ENCODE assay signal across 8 cellular contexts in the genomic region with DNA sequence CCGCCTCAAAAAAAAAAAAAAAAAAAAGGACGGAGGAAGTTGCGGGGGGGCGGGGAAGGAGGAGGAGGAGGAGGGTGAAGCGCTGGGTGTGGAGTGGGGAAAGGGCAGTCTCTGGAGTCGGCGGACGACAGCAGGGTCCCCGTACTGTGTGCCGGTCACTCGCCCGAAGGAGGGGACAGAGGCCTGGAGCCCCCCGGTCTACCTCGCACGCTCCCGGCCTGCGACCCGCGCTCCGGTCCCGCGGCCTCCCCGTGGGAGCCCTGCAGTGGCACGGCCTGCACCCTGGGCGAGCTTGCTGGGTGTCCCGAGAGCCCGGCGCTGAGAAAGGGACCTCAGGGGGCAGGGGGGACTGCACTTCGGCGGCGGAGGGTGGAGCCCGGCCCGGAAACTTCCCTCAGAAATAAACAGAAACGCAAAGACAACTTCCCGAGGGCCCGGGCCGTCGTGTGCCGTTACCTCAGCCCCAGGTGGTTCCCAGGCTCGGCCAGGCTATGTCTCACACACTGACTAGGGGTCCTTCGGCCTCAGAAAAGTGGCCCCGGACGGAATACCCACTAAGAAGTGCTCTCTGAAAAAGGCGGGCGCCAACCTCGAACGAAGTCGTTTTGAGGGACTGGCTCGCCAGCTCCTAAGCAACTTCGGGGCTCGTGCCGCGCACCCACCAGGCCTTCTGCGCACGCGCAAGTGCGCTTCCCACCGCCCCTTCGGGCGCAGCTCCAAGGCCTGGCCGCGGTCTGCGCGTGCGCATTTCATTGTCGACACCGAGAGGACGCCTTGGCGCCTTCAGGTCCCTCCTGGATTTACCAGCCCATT. TPM values are rescaled to one million over a fixed set of nuclear protein-coding genes. Genes with fewer than 3 reads are reported as not detected.
DNase-seq lines count a peak whose midpoint lies in the region; ATAC-seq and TF ChIP-seq lines count a peak whose summit lies in the region.

A gene with protein sequence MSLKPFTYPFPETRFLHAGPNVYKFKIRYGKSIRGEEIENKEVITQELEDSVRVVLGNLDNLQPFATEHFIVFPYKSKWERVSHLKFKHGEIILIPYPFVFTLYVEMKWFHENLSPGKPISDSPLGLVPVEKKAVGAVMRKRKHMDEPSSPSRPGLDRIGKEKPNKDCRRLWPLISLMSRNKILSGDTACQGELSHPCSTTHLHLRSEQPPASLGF (minus strand): TSS at position 688 of the 813 bp plus-strand sequence. CDS start 12,703 bp downstream, outside the sequence.

- no peak for TF ChIP-seq CTCF in heart right ventricle (IDR thresholded peaks at IDR 0.05)
- TF ChIP-seq CTCF in upper lobe of right lung (IDR thresholded peaks at IDR 0.05), result no peak

- DNase-seq in CD1c-positive myeloid dendritic cell (ENCODE audit: extremely low spot score), result peak; percentile 93
- DNase-seq in T follicular helper cell (ENCODE audit: low read depth), result peak; percentile 84
- DNase-seq in activated naive CD8-positive, alpha-beta T cell treated with anti-CD3 and anti-CD28 coated beads, Interleukin-2, amount 50 U/mL, for 24 hours, result peak; percentile 89
- peak; percentile 90 to 95 for DNase-seq in heart right ventricle
- DNase-seq in retina, result peak; percentile 90
- DNase-seq in upper lobe of right lung, result peak; percentile 95
- no peak for DNase-seq in NCI-H146 treated with DMSO at 0.1 percent for 48 hours (lab: John Stamatoyannopoulos, UW; ENCODE audit: unreplicated experiment)
- no peak for DNase-seq in COR-L47 (lab: John Stamatoyannopoulos, UW)

- H3K36me3 ChIP-seq in heart right ventricle (no peaks in the 10 kb centered on the region), upper lobe of right lung (no peaks in the 10 kb centered on the region)

- peak within 1 kb of the TSS; percentile 79 for H3K27ac Mint-ChIP-seq in activated naive CD8-positive, alpha-beta T cell treated with anti-CD3 and anti-CD28 coated beads, Interleukin-2, amount 50 U/mL, for 24 hours

- peak within 1 kb of the TSS in 7 of 10 donors; percentile 17 to 69 (median 55) for H3K27ac ChIP-seq in heart right ventricle
- H3K27ac ChIP-seq in upper lobe of right lung, result peak within 1 kb of the TSS; percentile 33

- H3K4me1 ChIP-seq in heart right ventricle, result peaks cover 3 to 15% (median 10%) of the 10 kb centered on the region in 9 donors
- H3K4me1 ChIP-seq in upper lobe of right lung, result peaks cover 5% of the 10 kb centered on the region

- H3K27me3 Mint-ChIP-seq in activated naive CD8-positive, alpha-beta T cell treated with anti-CD3 and anti-CD28 coated beads, Interleukin-2, amount 50 U/mL, for 24 hours, result peaks cover 6% of the 10 kb centered on the region

- H3K27me3 ChIP-seq in heart right ventricle (peaks cover 0 to 39% (median 4%) of the 10 kb centered on the region in 7 donors), upper lobe of right lung (no peaks in the 10 kb centered on the region)

- ATAC-seq in activated naive CD8-positive, alpha-beta T cell treated with anti-CD3 and anti-CD28 coated beads, Interleukin-2, amount 50 U/mL, for 24 hours, result peak; percentile 29
- peak; percentile 89 to 96 (median 92) for ATAC-seq in heart right ventricle
- ATAC-seq in upper lobe of right lung, result peak; percentile 89

- intact Hi-C loops in heart right ventricle (cut with DNase I) (no loop called here), upper lobe of right lung (cut with DNase I) (no loop called here)

- H3K4me3 ChIP-seq in heart right ventricle (peak within 1 kb of the TSS; percentile 26 to 54 (median 48)), upper lobe of right lung (peak within 1 kb of the TSS; percentile 47)

- H3K4me1 Mint-ChIP-seq in activated naive CD8-positive, alpha-beta T cell treated with anti-CD3 and anti-CD28 coated beads, Interleukin-2, amount 50 U/mL, for 24 hours, result peaks cover 43% of the 10 kb centered on the region

- peaks cover 2% of the 10 kb centered on the region for H3K36me3 Mint-ChIP-seq in activated naive CD8-positive, alpha-beta T cell treated with anti-CD3 and anti-CD28 coated beads, Interleukin-2, amount 50 U/mL, for 24 hours (ENCODE audit: low read depth)

- peak within 1 kb of the TSS; percentile 65 for H3K4me3 Mint-ChIP-seq in activated naive CD8-positive, alpha-beta T cell treated with anti-CD3 and anti-CD28 coated beads, Interleukin-2, amount 50 U/mL, for 24 hours

- H3K9me3 Mint-ChIP-seq in activated naive CD8-positive, alpha-beta T cell treated with anti-CD3 and anti-CD28 coated beads, Interleukin-2, amount 50 U/mL, for 24 hours, result no peaks in the 10 kb centered on the region

- H3K9me3 ChIP-seq in heart right ventricle (no peaks in the 10 kb centered on the region), upper lobe of right lung (no peaks in the 10 kb centered on the region)

- WGBS in heart right ventricle, 2 donors, result 12% methylated on average over 57 to 67 of the region's 69 CpGs

RNA-seq across cellular contexts. Expression of the gene that starts here (rescaled TPM):
- total RNA-seq in heart right ventricle, result not detected
- not detected for polyA plus RNA-seq in heart right ventricle
- not detected for total RNA-seq in upper lobe of right lung

Comparison
In these comparisons a context has a peak if more than half of its experiments do, and no peak if none do; other contexts are left out.
1. Peak in DNase-seq, ATAC-seq, H3K4me3 ChIP-seq and H3K27ac ChIP-seq in heart right ventricle; RNA of the gene not detected or under 1 TPM.
2. Peak in DNase-seq, ATAC-seq, H3K4me3 ChIP-seq and H3K27ac ChIP-seq in upper lobe of right lung; RNA of the gene not detected or under 1 TPM.
3. DNase-seq: peak in CD1c-positive myeloid dendritic cell (single experiment), T follicular helper cell (single experiment), activated naive CD8-positive, alpha-beta T cell treated with anti-CD3 and anti-CD28 coated beads, Interleukin-2, amount 50 U/mL, for 24 hours (single experiment) and retina (single experiment); none in NCI-H146 treated with DMSO at 0.1 percent for 48 hours (single experiment) and COR-L47 (single experiment).
4. ATAC-seq: peak in every context shown above with its lines; median percentile 92 in heart right ventricle; 89 in upper lobe of right lung; 29 in activated naive CD8-positive, alpha-beta T cell treated with anti-CD3 and anti-CD28 coated beads, Interleukin-2, amount 50 U/mL, for 24 hours.